ENCODE assay signal across 11 cellular contexts in the genomic region with DNA sequence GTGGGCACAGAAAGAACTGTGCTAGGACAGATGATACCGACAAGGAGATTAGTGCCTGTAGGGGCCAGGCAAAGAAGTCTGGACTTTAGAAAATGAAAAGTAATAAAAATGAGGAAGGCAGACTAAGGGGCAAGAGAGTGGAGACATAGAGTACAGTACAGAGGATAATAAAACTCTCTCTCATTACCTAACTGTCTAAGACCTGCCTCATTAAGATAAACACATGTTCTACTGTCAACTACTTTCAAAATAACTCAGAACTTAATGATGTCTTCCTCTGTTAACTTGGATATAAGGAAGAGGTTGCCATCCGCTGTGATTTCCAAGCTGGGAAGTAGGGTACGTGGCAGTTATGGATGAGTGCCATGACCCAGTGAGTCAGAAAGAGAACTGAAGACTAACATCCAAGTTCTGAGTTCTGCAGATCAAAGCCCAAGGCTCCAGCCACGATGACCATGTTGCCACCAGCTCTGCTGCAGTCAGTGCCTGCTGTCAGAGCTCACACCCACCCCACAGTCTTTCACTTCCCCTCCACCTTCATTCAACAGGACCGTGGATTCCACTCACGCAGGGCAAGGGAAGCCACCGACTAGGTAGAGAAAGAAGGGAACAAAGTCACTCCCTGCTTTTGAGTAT.
DNase-seq lines count a peak whose midpoint lies in the region; ATAC-seq, FAIRE-seq and TF ChIP-seq lines count a peak whose summit lies in the region.
"Had no signal": no experiment of that assay in that cellular context is flagged by ENCODE, and none has a peak within 500 bp of the region (broad histone marks: within the 10 kb centered on the region; RNA-seq: fewer than 3 reads in every experiment).

No MANE protein-coding gene starts in this region.

- no peaks in the 10 kb centered on the region for H3K79me2 ChIP-seq in astrocyte (ENCODE audit: insufficient read depth, low read length)
- H3K79me2 ChIP-seq in MM.1S (ENCODE audit: low read length), result no peaks in the 10 kb centered on the region

- H3K9ac ChIP-seq in astrocyte (ENCODE audit: low read length) (peak overlapping the region; percentile 12), MM.1S (ENCODE audit: low read length) (no peak overlapping the region)

- FAIRE-seq in astrocyte (lab: Jason Lieb, UNC), result no peak
- FAIRE-seq: keratinocyte had no signal

- H3K36me3 Mint-ChIP-seq in astrocyte (ENCODE audit: low read depth, unreplicated experiment), result peaks cover 15% of the 10 kb centered on the region

- peaks cover 4% of the 10 kb centered on the region for H3K4me1 ChIP-seq in astrocyte (ENCODE audit: insufficient read depth, low read length)
- no peaks in the 10 kb centered on the region for H3K4me1 ChIP-seq in MM.1S (ENCODE audit: low read length)

- no peak overlapping the region for H2AFZ ChIP-seq in astrocyte (ENCODE audit: low read depth, low read length)
- no peak overlapping the region for H2AFZ ChIP-seq in MM.1S (ENCODE audit: low read length)

- no peaks in the 10 kb centered on the region for H3K4me1 Mint-ChIP-seq in astrocyte (ENCODE audit: low read depth, unreplicated experiment)
- H3K4me1 Mint-ChIP-seq: activated CD4-positive, alpha-beta T cell treated with anti-CD3 and anti-CD28 coated beads, Interleukin-2, amount 10 ng/mL, durations not matched to agents 24 days and 14 days had no signal

- no peaks in the 10 kb centered on the region for H3K9me3 Mint-ChIP-seq in astrocyte (ENCODE audit: unreplicated experiment)
- H3K9me3 Mint-ChIP-seq: activated CD4-positive, alpha-beta T cell treated with anti-CD3 and anti-CD28 coated beads, Interleukin-2, amount 10 ng/mL, durations not matched to agents 24 days and 14 days had no signal

- H3K9me3 ChIP-seq in astrocyte (ENCODE audit: insufficient read depth, low read depth, low read length), result no peaks in the 10 kb centered on the region
- no peaks in the 10 kb centered on the region for H3K9me3 ChIP-seq in MM.1S (replicated peaks; ENCODE audit: insufficient read depth, low read length)

- peak; percentile 86 for ATAC-seq in GM18858 (IDR thresholded peaks at IDR 0.05; ENCODE audit: unreplicated experiment)
- peak; percentile 82 for ATAC-seq in HG02678 (IDR thresholded peaks at IDR 0.05; ENCODE audit: unreplicated experiment)

- H3K4me2 ChIP-seq in astrocyte (ENCODE audit: low read length) (peak overlapping the region; percentile 18), MM.1S (ENCODE audit: low read depth, low read length) (no peak overlapping the region)

- H3K36me3 ChIP-seq in astrocyte (ENCODE audit: insufficient read depth, low read length) (no peaks in the 10 kb centered on the region), MM.1S (replicated peaks; ENCODE audit: insufficient read depth, low read length) (no peaks in the 10 kb centered on the region)

- H3K9me2 ChIP-seq in MM.1S (replicated peaks; ENCODE audit: insufficient read depth, low read length), result no peaks in the 10 kb centered on the region

- no peaks in the 10 kb centered on the region for H3K27me3 Mint-ChIP-seq in astrocyte (ENCODE audit: low read depth, unreplicated experiment)
- H3K27me3 Mint-ChIP-seq: activated CD4-positive, alpha-beta T cell treated with anti-CD3 and anti-CD28 coated beads, Interleukin-2, amount 10 ng/mL, durations not matched to agents 24 days and 14 days had no signal

- H3K27ac ChIP-seq in astrocyte (ENCODE audit: low read depth, low read length) (no peak overlapping the region), MM.1S (ENCODE audit: low read length) (no peak overlapping the region)

- no peaks in the 10 kb centered on the region for H4K20me1 ChIP-seq in astrocyte (ENCODE audit: insufficient read depth, low read length)
- H4K20me1 ChIP-seq in MM.1S (ENCODE audit: insufficient read depth, low read length), result no peaks in the 10 kb centered on the region

- peak; percentile 51 for DNase-seq in astrocyte (ENCODE audit: low read depth)
- peak; percentile 21 for DNase-seq in putamen (ENCODE audit: low spot score)
- no peak for DNase-seq in UCSD-AML1 (lab: John Stamatoyannopoulos, UW; ENCODE audit: unreplicated experiment)
- DNase-seq in AG08395 (ENCODE audit: low spot score), result no peak
- DNase-seq in NCI-H526 (lab: John Stamatoyannopoulos, UW), result no peak
- DNase-seq in MM.1S, result no peak
- DNase-seq: activated CD4-positive, alpha-beta T cell treated with anti-CD3 and anti-CD28 coated beads, Interleukin-2, amount 10 ng/mL, durations not matched to agents 24 days and 14 days; NCI-H2081 had no signal

- no peak overlapping the region for H3K4me3 Mint-ChIP-seq in astrocyte (ENCODE audit: unreplicated experiment)
- H3K4me3 Mint-ChIP-seq: activated CD4-positive, alpha-beta T cell treated with anti-CD3 and anti-CD28 coated beads, Interleukin-2, amount 10 ng/mL, durations not matched to agents 24 days and 14 days had no signal

- H3K27me3 ChIP-seq in astrocyte (ENCODE audit: insufficient read depth, low read length) (no peaks in the 10 kb centered on the region), MM.1S (replicated peaks; ENCODE audit: insufficient read depth, low read length) (no peaks in the 10 kb centered on the region)

- no peak overlapping the region for H3K4me3 ChIP-seq in astrocyte (ENCODE audit: insufficient read depth, low read depth, low read length)
- H3K4me3 ChIP-seq in MM.1S (ENCODE audit: low read length), result no peak overlapping the region

- no peak for TF ChIP-seq CTCF in astrocyte (IDR thresholded peaks at IDR 0.05; ENCODE audit: insufficient read depth, low read depth, low read length)
- no peak for TF ChIP-seq CTCF in MM.1S (IDR thresholded peaks at IDR 0.05; ENCODE audit: low read length)

- no peak overlapping the region for H3K27ac Mint-ChIP-seq in astrocyte (ENCODE audit: unreplicated experiment)
- H3K27ac Mint-ChIP-seq: activated CD4-positive, alpha-beta T cell treated with anti-CD3 and anti-CD28 coated beads, Interleukin-2, amount 10 ng/mL, durations not matched to agents 24 days and 14 days had no signal

- no peaks in the 10 kb centered on the region for H3F3A ChIP-seq in MM.1S (ENCODE audit: insufficient read depth, low read length)

Comparison
In these comparisons a context has a peak if more than half of its experiments do, and no peak if none do; other contexts are left out.
1. DNase-seq: peak in astrocyte (single experiment) and putamen (single experiment); none in UCSD-AML1 (single experiment), AG08395 (single experiment), NCI-H526 (0 of 2) and MM.1S (single experiment).